Comparison of ENCODE assay signal across 1 cellular context in the genomic region with DNA sequence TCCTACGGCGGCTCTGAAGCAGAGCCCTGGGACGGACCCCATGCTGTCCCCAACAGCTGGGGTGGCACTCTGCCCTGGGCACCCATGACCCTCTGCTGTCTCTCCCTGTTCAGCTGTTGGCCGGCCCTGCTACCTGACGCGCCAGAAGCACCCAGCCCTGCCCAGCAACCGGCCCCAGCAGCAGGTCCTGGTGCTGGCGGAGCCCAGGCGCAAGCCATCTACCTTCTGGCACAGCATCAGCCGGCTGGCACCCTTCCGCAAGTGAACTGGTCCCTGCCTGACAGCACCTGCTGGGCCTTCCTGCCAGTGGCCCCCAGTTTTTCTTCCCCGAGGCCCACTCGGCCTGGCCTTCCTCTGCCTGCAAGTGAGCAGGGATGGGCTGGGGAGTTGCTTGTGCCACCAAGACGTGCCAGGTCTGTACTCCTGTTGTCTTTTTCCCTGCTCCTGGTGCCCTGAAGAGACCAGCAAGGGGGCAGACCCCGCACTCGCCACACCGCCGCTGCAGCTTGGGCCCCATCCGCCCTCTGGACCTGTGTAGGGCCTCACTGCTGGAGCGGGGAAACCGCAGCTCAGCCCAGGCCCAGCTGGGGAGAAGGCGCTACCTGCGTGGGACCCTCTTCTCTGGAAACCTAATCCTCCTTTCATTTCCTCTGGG.
TF ChIP-seq lines count a peak whose summit lies in the region.

No MANE protein-coding gene starts in this region.

TF ChIP-seq in K562, 482 proteins besides CTCF, POLR2A, EP300 and RAD21:
- TF ChIP-seq POLR2G (IDR thresholded peaks at IDR 0.05; ENCODE audit: low read depth, low read length) (peak; percentile 77), RBM22 (IDR thresholded peaks at IDR 0.05; ENCODE audit: low read depth, low read length, poor library complexity, severe bottlenecking) (peak; percentile 48), SP2 (IDR thresholded peaks at IDR 0.05; ENCODE audit: extremely low read depth, low read depth, low read length, poor library complexity, severe bottlenecking) (no peak)
